Comparison of ENCODE assay signal across 21 cellular contexts in genomic region chr9:89195149-89195797, GRCh38. TPM values are rescaled to one million over a fixed set of nuclear protein-coding genes. Genes with fewer than 3 reads are reported as not detected.
"Had no signal": no experiment of that assay in that cellular context is flagged by ENCODE, and none has a peak within 500 bp of the region (broad histone marks: within the 10 kb centered on the region; RNA-seq: fewer than 3 reads in every experiment).

No MANE protein-coding gene starts in this region.

- H3K9me3 ChIP-seq: colonic mucosa had no signal

- H3K27ac Mint-ChIP-seq: dendritic cell treated with granulocyte-macrophage colony-stimulating factor and Interleukin-4, amounts not matched to agents 40 ng/mL and 50 ng/mL, for 4 days; effector memory CD8-positive, alpha-beta T cell; immature natural killer cell; naive thymus-derived CD4-positive, alpha-beta T cell had no signal

- H3K4me1 Mint-ChIP-seq: immature natural killer cell; naive thymus-derived CD4-positive, alpha-beta T cell had no signal

- H3K79me2 ChIP-seq: hepatocyte had no signal

- H3K9me3 Mint-ChIP-seq: dendritic cell treated with granulocyte-macrophage colony-stimulating factor and Interleukin-4, amounts not matched to agents 40 ng/mL and 50 ng/mL, for 4 days had no signal

- H3K4me3 ChIP-seq: colonic mucosa, esophagus muscularis mucosa, gastroesophageal sphincter, heart left ventricle, hepatocyte, left lung, lower lobe of right lung had no signal

- H3K36me3 Mint-ChIP-seq: immature natural killer cell had no signal

- H2AFZ ChIP-seq: hepatocyte had no signal

- H3K27ac ChIP-seq: colonic mucosa, esophagus muscularis mucosa, foreskin keratinocyte, gastroesophageal sphincter, heart left ventricle, hepatocyte, left lung, lower lobe of right lung had no signal

- DNase-seq: colonic mucosa; cortex of kidney; effector CD8-positive, alpha-beta T cell; effector memory CD8-positive, alpha-beta T cell; foreskin keratinocyte; heart left ventricle; hypothalamus; immature natural killer cell; left cardiac atrium; left lung; left ventricle myocardium superior; lower lobe of right lung; mesenchymal stem cell; midbrain; naive thymus-derived CD4-positive, alpha-beta T cell had no signal

- H3K36me3 ChIP-seq: colonic mucosa, esophagus muscularis mucosa, gastroesophageal sphincter, heart left ventricle, left lung, lower lobe of right lung had no signal

- FAIRE-seq: endothelial cell of umbilical vein, keratinocyte had no signal

- H3K4me1 ChIP-seq: colonic mucosa, esophagus muscularis mucosa, foreskin keratinocyte, gastroesophageal sphincter, heart left ventricle, left lung, lower lobe of right lung had no signal

- H3K4me3 Mint-ChIP-seq: dendritic cell treated with granulocyte-macrophage colony-stimulating factor and Interleukin-4, amounts not matched to agents 40 ng/mL and 50 ng/mL, for 4 days; effector memory CD8-positive, alpha-beta T cell; immature natural killer cell; naive thymus-derived CD4-positive, alpha-beta T cell had no signal

- H3K4me2 ChIP-seq: hepatocyte had no signal

- H3K27me3 ChIP-seq: colonic mucosa, esophagus muscularis mucosa, foreskin keratinocyte, gastroesophageal sphincter, heart left ventricle, hepatocyte, left lung had no signal

- ATAC-seq: effector memory CD8-positive, alpha-beta T cell; foreskin keratinocyte; gastroesophageal sphincter; heart left ventricle; left cardiac atrium; left lung; left ventricle myocardium superior; lower lobe of right lung; naive thymus-derived CD4-positive, alpha-beta T cell had no signal

RNA-seq across cellular contexts. Expression of gene SHC3, which starts 16.7 kb away (rescaled TPM):
- polyA plus RNA-seq: immature natural killer cell; naive thymus-derived CD4-positive, alpha-beta T cell had no signal
